Comparison of ENCODE assay signal across 34 cellular contexts in genomic region chr1:204758601-204759000, GRCh38.
"Had no signal": no experiment of that assay in that cellular context is flagged by ENCODE, and none has a peak within 500 bp of the region (broad histone marks: within the 10 kb centered on the region; RNA-seq: fewer than 3 reads in every experiment).

No MANE protein-coding gene starts in this region.

- H3K27ac Mint-ChIP-seq: activated CD4-positive, alpha-beta T cell treated with anti-CD3 and anti-CD28 coated beads, Interleukin-2, amount 10 ng/mL, durations not matched to agents 24 days and 14 days; activated CD8-positive, alpha-beta T cell treated with anti-CD3 and anti-CD28 coated beads for 36 hours; activated naive CD4-positive, alpha-beta T cell treated with anti-CD3 and anti-CD28 coated beads for 36 hours; activated T-helper 1 cell treated with anti-CD3 and anti-CD28 coated beads, Interleukin-12 subunit alpha, Interleukin-12 subunit beta, Interleukin-2, Interleukin-4 antibody, amounts not matched to agents 30 ng/mL and 10 ng/mL and 1 ng/mL, durations not matched to agents 14 hours and 24 hours and 36 hours; T-helper 1 cell treated with Interleukin-12 subunit alpha and Interleukin-12 subunit beta and Interleukin-4 antibody, amounts not matched to agents 30 μg/mL and 1 μg/mL, for 36 hours; T-helper 2 cell treated with Interferon-gamma antibody and Interleukin-4, amounts not matched to agents 5 μg/mL and 100 μg/mL, for 36 hours had no signal

- ATAC-seq: activated CD8-positive, alpha-beta T cell treated with anti-CD3 and anti-CD28 coated beads for 36 hours; activated naive CD4-positive, alpha-beta T cell treated with anti-CD3 and anti-CD28 coated beads, Interleukin-2, amount 50 U/mL, for 72 hours; activated T-cell treated with anti-CD3 and anti-CD28 coated beads, Interleukin-2, amount 50 U/mL, for 4 hours; body of pancreas; PC-3 had no signal

- H3K36me3 ChIP-seq: adrenal gland, breast epithelium, MG63, Peyer's patch, SJSA1 had no signal

- H3K9me3 Mint-ChIP-seq: activated CD4-positive, alpha-beta T cell treated with anti-CD3 and anti-CD28 coated beads, Interleukin-2, amount 10 ng/mL, durations not matched to agents 24 days and 14 days; activated CD8-positive, alpha-beta T cell treated with anti-CD3 and anti-CD28 coated beads for 36 hours; activated naive CD4-positive, alpha-beta T cell treated with anti-CD3 and anti-CD28 coated beads for 36 hours; activated naive CD4-positive, alpha-beta T cell treated with anti-CD3 and anti-CD28 coated beads, Interleukin-2, amount 50 U/mL, for 72 hours; activated T-cell treated with anti-CD3 and anti-CD28 coated beads, Interleukin-2, amount 50 U/mL, for 4 hours; activated T-helper 1 cell treated with anti-CD3 and anti-CD28 coated beads, Interleukin-12 subunit alpha, Interleukin-12 subunit beta, Interleukin-2, Interleukin-4 antibody, amounts not matched to agents 30 ng/mL and 10 ng/mL and 1 ng/mL, durations not matched to agents 14 hours and 24 hours and 36 hours; T-helper 2 cell treated with Interferon-gamma antibody and Interleukin-4, amounts not matched to agents 5 μg/mL and 100 μg/mL, for 36 hours had no signal

- H3K27me3 ChIP-seq: adrenal gland, body of pancreas, breast epithelium, MG63, Peyer's patch had no signal

- H3K4me3 Mint-ChIP-seq: activated CD4-positive, alpha-beta T cell treated with anti-CD3 and anti-CD28 coated beads, Interleukin-2, amount 10 ng/mL, durations not matched to agents 24 days and 14 days; activated CD8-positive, alpha-beta T cell treated with anti-CD3 and anti-CD28 coated beads for 36 hours; activated naive CD4-positive, alpha-beta T cell treated with anti-CD3 and anti-CD28 coated beads for 36 hours; activated T-cell treated with anti-CD3 and anti-CD28 coated beads, Interleukin-2, amount 50 U/mL, for 4 hours; activated T-helper 1 cell treated with anti-CD3 and anti-CD28 coated beads, Interleukin-12 subunit alpha, Interleukin-12 subunit beta, Interleukin-2, Interleukin-4 antibody, amounts not matched to agents 30 ng/mL and 10 ng/mL and 1 ng/mL, durations not matched to agents 14 hours and 24 hours and 36 hours; T-helper 1 cell treated with Interleukin-12 subunit alpha and Interleukin-12 subunit beta and Interleukin-4 antibody, amounts not matched to agents 30 μg/mL and 1 μg/mL, for 36 hours; T-helper 2 cell treated with Interferon-gamma antibody and Interleukin-4, amounts not matched to agents 5 μg/mL and 100 μg/mL, for 36 hours had no signal

- H3K9me3 ChIP-seq: adrenal gland, body of pancreas, breast epithelium, Peyer's patch, SJSA1, SK-N-SH had no signal

- H3K36me3 Mint-ChIP-seq: activated naive CD4-positive, alpha-beta T cell treated with anti-CD3 and anti-CD28 coated beads, Interleukin-2, amount 50 U/mL, for 72 hours had no signal

- H3K27ac ChIP-seq: adrenal gland, body of pancreas, breast epithelium, Peyer's patch, SJSA1 had no signal

- DNase-seq: activated CD4-positive, alpha-beta T cell treated with anti-CD3 and anti-CD28 coated beads, Interleukin-2, amount 10 ng/mL, durations not matched to agents 24 days and 14 days; activated CD4-positive, alpha-beta T cell treated with anti-CD3 and anti-CD28 coated beads, Interleukin-2, amount 50 U/mL, for 4 hours; activated CD8-positive, alpha-beta T cell treated with anti-CD3 and anti-CD28 coated beads for 36 hours; activated gamma-delta T cell treated with Interleukin-2 at 50 U/mL for 16 hours; activated naive CD4-positive, alpha-beta T cell treated with anti-CD3 and anti-CD28 coated beads for 36 hours; activated T-cell treated with anti-CD3 and anti-CD28 coated beads for 4 hours; activated T-cell treated with anti-CD3 and anti-CD28 coated beads, Interleukin-2, amount 50 U/mL, for 4 hours; adrenal gland; body of pancreas; Kasumi-1; KG1; MG63; NCI-H1048; NCI-H1436; NCI-H1694; NCI-H2029; NCI-H2171 treated with DMSO at 0.1 percent for 48 hours; NCI-H2227 treated with DMSO at 0.1 percent for 48 hours; NCI-H446; NCI-H510A treated with DMSO at 0.1 percent for 48 hours; NCI-H526 treated with DMSO at 0.1 percent for 48 hours; NCI-H82; NK-92 treated with Interleukin-12 subunit alpha and Interleukin-12 subunit beta, amount 100 ng/mL, for 24 hours; PC-3; Peyer's patch; RPMI8226; SHP77 treated with DMSO at 0.1 percent for 48 hours; SK-N-SH had no signal

- H3K4me1 ChIP-seq: breast epithelium had no signal

- H3K4me3 ChIP-seq: adrenal gland, body of pancreas, breast epithelium, MG63, Peyer's patch, SJSA1 had no signal
